ENCODE assay signal across 30 cellular contexts in the genomic region with DNA sequence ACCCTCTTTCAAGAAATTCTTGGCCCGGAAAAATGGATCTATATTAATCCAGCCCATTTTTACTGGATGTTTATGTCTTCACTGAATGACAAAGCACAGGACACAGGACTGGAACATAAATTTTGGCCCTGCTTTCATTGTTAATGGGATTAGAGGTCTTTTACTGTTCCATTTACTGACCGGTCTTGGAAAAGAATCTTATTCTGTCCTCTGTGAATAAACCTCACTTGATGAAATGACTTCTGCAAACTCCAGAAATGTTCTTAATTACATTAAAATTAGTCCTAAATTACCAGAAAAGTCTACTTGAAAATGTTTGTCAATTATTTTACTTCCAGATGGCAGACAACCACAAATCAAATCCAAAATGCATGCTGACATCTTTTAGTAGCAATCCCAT.
"Had no signal": no experiment of that assay in that cellular context is flagged by ENCODE, and none has a peak within 500 bp of the region (broad histone marks: within the 10 kb centered on the region; RNA-seq: fewer than 3 reads in every experiment).

No MANE protein-coding gene starts in this region.

- H3K27ac ChIP-seq: adrenal gland, ascending aorta, body of pancreas, brain microvascular endothelial cell, breast epithelium, cardiac muscle cell had no signal

- H3K9me3 ChIP-seq: adrenal gland, ascending aorta, body of pancreas, breast epithelium had no signal

- ATAC-seq: activated naive CD4-positive, alpha-beta T cell treated with anti-CD3 and anti-CD28 coated beads, Interleukin-2, amount 50 U/mL, for 72 hours; activated naive CD8-positive, alpha-beta T cell treated with anti-CD3 and anti-CD28 coated beads, Interleukin-2, amount 50 U/mL, for 24 hours; activated T-cell treated with anti-CD3 and anti-CD28 coated beads, Interleukin-2, amount 50 U/mL, for 4 hours; activated T-cell treated with anti-CD3 and anti-CD28 coated beads, Interleukin-2, amount 50 U/mL, for 72 hours; activated T-helper 17 cell treated with anti-CD3 and anti-CD28 coated beads, Interleukin-2, amount 50 U/mL, for 72 hours; body of pancreas had no signal

- H3K4me3 ChIP-seq: adrenal gland, ascending aorta, body of pancreas, breast epithelium, cardiac muscle cell had no signal

- H3K36me3 ChIP-seq: adrenal gland, ascending aorta, brain microvascular endothelial cell, breast epithelium, cardiac muscle cell had no signal

- H3K27me3 ChIP-seq: adrenal gland, ascending aorta, body of pancreas, brain microvascular endothelial cell, breast epithelium, cardiac muscle cell had no signal

- DNase-seq: activated effector memory CD4-positive, alpha-beta T cell treated with anti-CD3 and anti-CD28 coated beads, Interleukin-2, amount 50 U/mL, for 16 hours; activated effector memory CD4-positive, alpha-beta T cell treated with Interleukin-2 at 50 U/mL for 16 hours; activated gamma-delta T cell; activated gamma-delta T cell treated with Interleukin-2 at 50 U/mL for 16 hours; activated naive CD4-positive, alpha-beta T cell; activated naive CD4-positive, alpha-beta T cell treated with anti-CD3 and anti-CD28 coated beads for 36 hours; activated naive CD4-positive, alpha-beta T cell treated with anti-CD3 and anti-CD28 coated beads, Interleukin-2, amount 10 ng/mL, durations not matched to agents 7 days and 5 days; activated naive CD4-positive, alpha-beta T cell treated with anti-CD3 and anti-CD28 coated beads, Interleukin-2, amount 50 U/mL, for 16 hours; activated naive CD4-positive, alpha-beta T cell treated with Interleukin-2 at 50 U/mL for 16 hours; activated naive CD8-positive, alpha-beta T cell treated with anti-CD3 and anti-CD28 coated beads for 36 hours; activated naive CD8-positive, alpha-beta T cell treated with anti-CD3 and anti-CD28 coated beads, Interleukin-2, amount 10 ng/mL, durations not matched to agents 7 days and 5 days; activated naive CD8-positive, alpha-beta T cell treated with anti-CD3 and anti-CD28 coated beads, Interleukin-2, amount 50 U/mL, for 24 hours; activated T-cell treated with anti-CD3 and anti-CD28 coated beads, Interleukin-2, amount 50 U/mL, for 4 hours; activated T-cell treated with anti-CD3 and anti-CD28 coated beads, Interleukin-2, amount 50 U/mL, for 48 hours; activated T-cell treated with anti-CD3 and anti-CD28 coated beads, Interleukin-2, amount 50 U/mL, for 72 hours; adrenal gland; amniotic stem cell; amygdala; anterior cingulate cortex; aorta; body of pancreas; brain microvascular endothelial cell; caudate nucleus; central memory CD4-positive, alpha-beta T cell; cerebellar nuclear complex had no signal

- H3K4me1 ChIP-seq: adrenal gland, ascending aorta, body of pancreas, breast epithelium had no signal
